9 cellular contexts compared by ENCODE assay signal in the genomic region with DNA sequence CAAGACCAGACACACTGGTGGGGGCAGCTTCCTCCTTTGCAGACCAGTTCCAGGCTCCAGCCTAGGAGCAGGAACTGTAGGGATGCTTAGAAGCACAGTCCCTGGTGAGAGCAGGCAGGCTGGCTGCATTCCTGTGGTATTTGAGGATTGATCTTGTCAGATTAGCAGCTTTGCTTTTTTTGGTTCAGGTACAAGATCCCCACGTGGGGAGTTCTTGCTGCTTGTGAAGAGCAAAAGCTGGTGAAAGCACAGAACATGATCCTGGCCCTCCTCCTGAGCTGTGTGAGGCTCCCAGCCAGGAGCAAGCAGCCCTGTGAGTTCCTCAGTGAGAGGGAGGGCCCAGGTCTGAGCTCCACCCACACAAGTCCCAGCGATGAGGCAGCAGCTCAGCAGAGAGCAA.
DNase-seq lines count a peak whose midpoint lies in the region; ATAC-seq, FAIRE-seq and TF ChIP-seq lines count a peak whose summit lies in the region.
"Had no signal": no experiment of that assay in that cellular context is flagged by ENCODE, and none has a peak within 500 bp of the region (broad histone marks: within the 10 kb centered on the region; RNA-seq: fewer than 3 reads in every experiment).

No MANE protein-coding gene starts in this region.

- no peak for TF ChIP-seq EP300 in K562 (IDR thresholded peaks at IDR 0.05; ENCODE audit: low read length)

- CTCF ChIA-PET in A673 (lab: Charles Lee) = interaction anchor here (1.3 to 2.5 kb wide), 3 partner anchors 76 to 95 kb away, joined by 3 to 21 read pairs (median 17); no protein-coding TSS in a partner anchor
- CTCF ChIA-PET in K562 (lab: Yijun Ruan, JAX; ENCODE audit: low intra/inter-chr PET ratio) = interaction anchor here (0.6 kb wide), 1 partner anchor 165 kb away, joined by 3 read pairs; no protein-coding TSS in a partner anchor

- H3K36me3 Mint-ChIP-seq in activated naive CD8-positive, alpha-beta T cell treated with anti-CD3 and anti-CD28 coated beads for 36 hours = peaks cover 9% of the 10 kb centered on the region

- POLR2A ChIA-PET in A673 (lab: Charles Lee; ENCODE audit: low non-redundant PET) (no interaction called here), K562 (lab: Yijun Ruan, JAX) (interaction anchor here (0.6 kb wide), 1 partner anchor 59 kb away, joined by 3 read pairs; no protein-coding TSS in a partner anchor)

- intact Hi-C loops in A673 (cut with micrococcal nuclease; ENCODE audit: unreplicated experiment) (no loop called here), K562 (cut with micrococcal nuclease) (no loop called here), left colon (cut with DNase I, micrococcal nuclease) (no loop called here)

- FAIRE-seq in K562 (lab: Jason Lieb, UNC) = no peak

- ATAC-seq in K562 (peak; percentile 71), left colon (peak; percentile 70)
- ATAC-seq: body of pancreas had no signal

- H3K4me1 ChIP-seq in A673 (ENCODE audit: insufficient read depth, low read length, poor library complexity, severe bottlenecking) (peaks cover 56% of the 10 kb centered on the region), K562 (replicated peaks in 1 of 2; ENCODE audit: control insufficient read depth in 2 of 2, insufficient read depth in 2 of 2, low read length in 2 of 2) (peaks cover 0 to under 1% of the 10 kb centered on the region in 2 experiments; a peak in 4 of 5 replicates)
- H3K4me1 ChIP-seq: body of pancreas had no signal

- H3K4me3 ChIP-seq in A673 (ENCODE audit: low read depth, low read length, poor library complexity, severe bottlenecking) (no peak overlapping the region), K562 (no peak overlapping the region)
- H3K4me3 ChIP-seq: body of pancreas had no signal

- H3K9me1 ChIP-seq in K562 (ENCODE audit: control insufficient read depth, insufficient read depth, low read length) = no peaks in the 10 kb centered on the region

- 20% methylated on average over 2 of the region's 2 CpGs for WGBS in K562 (ENCODE audit: insufficient coverage, low coverage, missing lambda C conversion rate)

- H3K9me3 ChIP-seq in A673 (ENCODE audit: low read depth, low read length, poor library complexity, severe bottlenecking) = no peaks in the 10 kb centered on the region
- H3K9me3 ChIP-seq in K562 (replicated peaks; ENCODE audit: control insufficient read depth, insufficient read depth, low read depth, low read length) = no peaks in the 10 kb centered on the region
- H3K9me3 ChIP-seq: body of pancreas had no signal

- DNase-seq in A673 (ENCODE audit: low spot score) (peak; percentile 90), HuH-7 (ENCODE audit: low spot score) (peak; percentile 14), K562 (ENCODE audit: extremely low read depth in 1 of 4, low spot score in 3 of 4) (no peak), left colon (no peak), T-helper 9 cell (no peak), activated gamma-delta T cell treated with Interleukin-2 at 50 U/mL for 16 hours (no peak), NCI-H128 (lab: John Stamatoyannopoulos, UW; ENCODE audit: unreplicated experiment) (no peak)
- DNase-seq in activated naive CD8-positive, alpha-beta T cell treated with anti-CD3 and anti-CD28 coated beads for 36 hours = no peak

- H3K4me1 Mint-ChIP-seq in activated naive CD8-positive, alpha-beta T cell treated with anti-CD3 and anti-CD28 coated beads for 36 hours = peaks cover 3% of the 10 kb centered on the region

- no peaks in the 10 kb centered on the region for H3K79me2 ChIP-seq in K562 (ENCODE audit: control insufficient read depth, insufficient read depth, low read length)

- no peaks in the 10 kb centered on the region; the same call in 1 of the 2 replicates for H4K20me1 ChIP-seq in K562 (replicated peaks; ENCODE audit: control insufficient read depth, insufficient read depth, low read length)

- H3K27me3 ChIP-seq in A673 (replicated peaks; ENCODE audit: insufficient read depth, low read depth, low read length, poor library complexity) (no peaks in the 10 kb centered on the region), K562 (ENCODE audit: control insufficient read depth in 2 of 2, insufficient read depth in 2 of 2, low read length in 2 of 2) (no peaks in the 10 kb centered on the region)
- H3K27me3 ChIP-seq: body of pancreas had no signal

- no peak for TF ChIP-seq POLR2A in K562 (conservative IDR thresholded peaks at IDR 0.05)

- peak overlapping the region in 1 of 2 experiments; percentile 65; a peak in 1 of 4 replicates for H3K9ac ChIP-seq in K562 (ENCODE audit: insufficient read depth in 1 of 2, low read depth in 2 of 2, low read length in 2 of 2)

- no peaks in the 10 kb centered on the region for H3K27me3 Mint-ChIP-seq in activated naive CD8-positive, alpha-beta T cell treated with anti-CD3 and anti-CD28 coated beads for 36 hours

- H3K36me3 ChIP-seq in A673 (ENCODE audit: insufficient read depth, low read length, poor library complexity, severe bottlenecking) = peaks cover 4% of the 10 kb centered on the region
- peaks cover 11% of the 10 kb centered on the region; the same call in 1 of the 3 replicates for H3K36me3 ChIP-seq in K562 (ENCODE audit: control insufficient read depth, insufficient read depth, low read length)

- H3K27ac ChIP-seq in A673 (ENCODE audit: low read depth, low read length, poor library complexity, severe bottlenecking) = peak overlapping the region; percentile 91
- H3K27ac ChIP-seq in K562 (ENCODE audit: extremely low read depth, low read depth, low read length) = no peak overlapping the region
- H3K27ac ChIP-seq: body of pancreas had no signal

- no peak for TF ChIP-seq RAD21 in K562 (CRISPR knock-in tag; conservative IDR thresholded peaks at IDR 0.05 in 1 of 2, IDR thresholded peaks at IDR 0.05 in 1 of 2)

- no TSS peak for BruUV-seq in A673 (replicated peaks; lab: Mats Ljungman, UMichigan)
- no TSS peak for BruUV-seq in K562 (replicated peaks; lab: Mats Ljungman, UMichigan)

- in situ Hi-C loops in K562 (cut with MboI) = no loop called here

- H3K4me3 Mint-ChIP-seq in activated naive CD8-positive, alpha-beta T cell treated with anti-CD3 and anti-CD28 coated beads for 36 hours = no peak overlapping the region

- no peak overlapping the region for H3K27ac Mint-ChIP-seq in activated naive CD8-positive, alpha-beta T cell treated with anti-CD3 and anti-CD28 coated beads for 36 hours

- no peak overlapping the region for H3K4me2 ChIP-seq in K562 (ENCODE audit: insufficient read depth, low read length)

- no peak overlapping the region for H2AFZ ChIP-seq in K562 (ENCODE audit: low read depth, low read length)

- no peaks in the 10 kb centered on the region for H3K9me3 Mint-ChIP-seq in activated naive CD8-positive, alpha-beta T cell treated with anti-CD3 and anti-CD28 coated beads for 36 hours

- TF ChIP-seq CTCF in A673 (conservative IDR thresholded peaks at IDR 0.05; ENCODE audit: low read depth, low read length) (no peak), K562 (IDR thresholded peaks at IDR 0.05 in 2 of 3, conservative IDR thresholded peaks at IDR 0.05 in 1 of 3; ENCODE audit: insufficient read depth in 2 of 3, low read depth in 1 of 3, low read length in 3 of 3) (no peak)

TF ChIP-seq in K562, 482 proteins besides CTCF, POLR2A, EP300 and RAD21:
- TF ChIP-seq TEAD4 (IDR thresholded peaks at IDR 0.05; ENCODE audit: low read length) (peak; percentile 21; the same call in 1 of the 2 replicates), TEAD4 (CRISPR knock-in tag; IDR thresholded peaks at IDR 0.05; ENCODE audit: borderline replicate concordance) (no peak), NELFE (IDR thresholded peaks at IDR 0.05; ENCODE audit: insufficient read depth, insufficient read length) (no peak), CTBP1 (IDR thresholded peaks at IDR 0.05; ENCODE audit: borderline replicate concordance) (peak; percentile 42; the same call in 1 of the 2 replicates), TEAD1 (CRISPR knock-in tag; IDR thresholded peaks at IDR 0.05) (peak in 1 of 2 experiments; percentile 69; a peak in 1 of 4 replicates)

Comparison
In these comparisons a context has a peak if more than half of its experiments do, and no peak if none do; other contexts are left out.
1. DNase-seq: peak in A673 (single experiment) and HuH-7 (single experiment); none in K562 (0 of 4), left colon (0 of 2), T-helper 9 cell (single experiment), activated gamma-delta T cell treated with Interleukin-2 at 50 U/mL for 16 hours (single experiment), activated naive CD8-positive, alpha-beta T cell treated with anti-CD3 and anti-CD28 coated beads for 36 hours (single experiment) and NCI-H128 (single experiment).